ENCODE assay signal across 14 cellular contexts in genomic region chr12:76284816-76285750, GRCh38.
DNase-seq lines count a peak whose midpoint lies in the region; ATAC-seq, FAIRE-seq and TF ChIP-seq lines count a peak whose summit lies in the region.
"Had no signal": no experiment of that assay in that cellular context is flagged by ENCODE, and none has a peak within 500 bp of the region (broad histone marks: within the 10 kb centered on the region; RNA-seq: fewer than 3 reads in every experiment).

No MANE protein-coding gene starts in this region.

- FAIRE-seq in A549 (lab: Jason Lieb, UNC), result no peak
- FAIRE-seq in astrocyte (lab: Jason Lieb, UNC), result peak; percentile 34
- no peak for FAIRE-seq in D721Med (lab: Jason Lieb, UNC)

- TF ChIP-seq CTCF in A549 (IDR thresholded peaks at IDR 0.05) (no peak), astrocyte (IDR thresholded peaks at IDR 0.05; ENCODE audit: insufficient read depth, low read depth, low read length) (no peak), GM10266 (IDR thresholded peaks at IDR 0.05; ENCODE audit: control insufficient read depth, insufficient read depth, low read depth, missing control alignments) (no peak), D721Med (IDR thresholded peaks at IDR 0.05; ENCODE audit: insufficient read depth, missing control alignments) (no peak)

- no peak for TF ChIP-seq EP300 in A549 (IDR thresholded peaks at IDR 0.05)

- peak overlapping the region; percentile 58 for H3K27ac Mint-ChIP-seq in astrocyte (ENCODE audit: unreplicated experiment)
- H3K27ac Mint-ChIP-seq: naive thymus-derived CD4-positive, alpha-beta T cell had no signal

- H3K27me3 ChIP-seq in HAP-1 (ENCODE audit: low read depth) (peaks cover 5% of the 10 kb centered on the region; the same call in 1 of the 2 replicates), astrocyte (ENCODE audit: insufficient read depth, low read length) (no peaks in the 10 kb centered on the region)

- H4K20me1 ChIP-seq in astrocyte (ENCODE audit: insufficient read depth, low read length), result no peaks in the 10 kb centered on the region

- no peak overlapping the region for H2AFZ ChIP-seq in astrocyte (ENCODE audit: low read depth, low read length)

- H3K9ac ChIP-seq in astrocyte (ENCODE audit: low read length), result no peak overlapping the region

- 86% methylated on average over 5 of the region's 5 CpGs for WGBS in A549 (ENCODE audit: missing lambda C conversion rate)

- peaks cover 26% of the 10 kb centered on the region for H3K4me1 Mint-ChIP-seq in astrocyte (ENCODE audit: low read depth, unreplicated experiment)
- H3K4me1 Mint-ChIP-seq: naive thymus-derived CD4-positive, alpha-beta T cell had no signal

- no peaks in the 10 kb centered on the region for H3K27me3 Mint-ChIP-seq in astrocyte (ENCODE audit: low read depth, unreplicated experiment)

- H3K4me2 ChIP-seq in A549 (peak overlapping the region; percentile 25), astrocyte (ENCODE audit: low read length) (peak overlapping the region; percentile 39)

- ATAC-seq in A549, result peak in 1 of 2 experiments; percentile 61; a peak in 4 of 6 replicates
- no peak for ATAC-seq in activated CD4-positive, CD25-positive, alpha-beta regulatory T cell treated with anti-CD3 and anti-CD28 coated beads, Interleukin-2, amount 50 U/mL, for 24 hours
- ATAC-seq: naive thymus-derived CD4-positive, alpha-beta T cell had no signal

- DNase-seq in A549 (ENCODE audit: low read depth in 1 of 2, low spot score in 1 of 2) (peak in 1 of 2 experiments; percentile 19), HAP-1 (ENCODE audit: low spot score in 2 of 2) (peak; percentile 39 to 51), astrocyte (ENCODE audit: low read depth) (peak; percentile 42), iris pigment epithelial cell (ENCODE audit: low read depth) (peak; percentile 80), GM10266 (ENCODE audit: extremely low spot score) (no peak), caudate nucleus (lab: John Stamatoyannopoulos, UW) (no peak), D721Med (ENCODE audit: insufficient read length, low spot score) (no peak)
- DNase-seq: activated T-cell treated with anti-CD3 and anti-CD28 coated beads, Interleukin-2, amount 50 U/mL, for 48 hours; cortex of kidney; hippocampal formation; naive thymus-derived CD4-positive, alpha-beta T cell; NCI-H1105 had no signal

- CTCF ChIA-PET in A549 (lab: Yijun Ruan, JAX), result interaction anchor here (1.1 kb wide), 1 partner anchor 9 kb away, joined by 3 read pairs; no protein-coding TSS in a partner anchor

- TF ChIP-seq POLR2A in A549 (IDR thresholded peaks at IDR 0.05; ENCODE audit: low read length), result no peak

- no peak overlapping the region for H3K4me3 Mint-ChIP-seq in astrocyte (ENCODE audit: unreplicated experiment)
- H3K4me3 Mint-ChIP-seq: naive thymus-derived CD4-positive, alpha-beta T cell had no signal

- H3K27ac ChIP-seq in A549 (peak overlapping the region in 1 of 2 experiments; percentile 52; a peak in 3 of 6 replicates), astrocyte (ENCODE audit: low read depth, low read length) (no peak overlapping the region), caudate nucleus (ENCODE audit: low read depth, low read length) (no peak overlapping the region)
- H3K27ac ChIP-seq: SK-N-MC had no signal

- 0 out of 5 replicates have a peak, but pooled peaks of 1 of the 2 experiments have one; percentile 2 for TF ChIP-seq RAD21 in A549 (conservative IDR thresholded peaks at IDR 0.05 in 1 of 2, IDR thresholded peaks at IDR 0.05 in 1 of 2)

- no peaks in the 10 kb centered on the region for H3K36me3 ChIP-seq in HAP-1 (replicated peaks)
- no peaks in the 10 kb centered on the region for H3K36me3 ChIP-seq in astrocyte (ENCODE audit: insufficient read depth, low read length)

- in situ Hi-C loops in HAP-1 (cut with MboI; ENCODE audit: low sequenced_read_pairs), result no loop called here

- H3K4me3 ChIP-seq in A549 (no peak overlapping the region), HAP-1 (no peak overlapping the region), astrocyte (ENCODE audit: insufficient read depth, low read depth, low read length) (no peak overlapping the region)
- H3K4me3 ChIP-seq: SK-N-MC had no signal

- H3K4me1 ChIP-seq in A549 (peaks cover 13% of the 10 kb centered on the region; the same call in 2 of the 3 replicates), HAP-1 (no peaks in the 10 kb centered on the region), astrocyte (ENCODE audit: insufficient read depth, low read length) (peaks cover 9% of the 10 kb centered on the region)

- no peaks in the 10 kb centered on the region for H3K9me3 Mint-ChIP-seq in astrocyte (ENCODE audit: unreplicated experiment)
- H3K9me3 Mint-ChIP-seq: naive thymus-derived CD4-positive, alpha-beta T cell had no signal

- POLR2A ChIA-PET in A549 (lab: Yijun Ruan, JAX), result no interaction called here

- H3K9me3 ChIP-seq in A549, result no peaks in the 10 kb centered on the region
- no peaks in the 10 kb centered on the region; the same call in 1 of the 2 replicates for H3K9me3 ChIP-seq in HAP-1
- no peaks in the 10 kb centered on the region for H3K9me3 ChIP-seq in astrocyte (ENCODE audit: insufficient read depth, low read depth, low read length)

- no peaks in the 10 kb centered on the region for H3K79me2 ChIP-seq in astrocyte (ENCODE audit: insufficient read depth, low read length)

- no peaks in the 10 kb centered on the region for H3K36me3 Mint-ChIP-seq in astrocyte (ENCODE audit: low read depth, unreplicated experiment)
- H3K36me3 Mint-ChIP-seq: naive thymus-derived CD4-positive, alpha-beta T cell had no signal

TF ChIP-seq in A549, 52 proteins besides CTCF, POLR2A, EP300 and RAD21:
- TF ChIP-seq E2F6 (IDR thresholded peaks at IDR 0.05; ENCODE audit: borderline replicate concordance, low read depth), result no peak
- TF ChIP-seq HEYL (CRISPR knock-in tag; IDR thresholded peaks at IDR 0.05), result no peak
- no peak for TF ChIP-seq GATA3 (IDR thresholded peaks at IDR 0.05; ENCODE audit: borderline replicate concordance)
- no peak for TF ChIP-seq USF2 (IDR thresholded peaks at IDR 0.05)
- TF ChIP-seq HOXB13 (CRISPR knock-in tag; IDR thresholded peaks at IDR 0.05; ENCODE audit: low read depth), result no peak
- TF ChIP-seq HES2 (IDR thresholded peaks at IDR 0.05), result no peak
- no peak for TF ChIP-seq JUNB (IDR thresholded peaks at IDR 0.05)
- TF ChIP-seq MAX (IDR thresholded peaks at IDR 0.05), result no peak

Comparison
In these comparisons a context has a peak if more than half of its experiments do, and no peak if none do; other contexts are left out.
1. DNase-seq: peak in HAP-1 (2 of 2), astrocyte (single experiment) and iris pigment epithelial cell (single experiment); none in GM10266 (single experiment), caudate nucleus (0 of 61) and D721Med (single experiment).